Comparison of ENCODE assay signal across 30 cellular contexts in the genomic region with DNA sequence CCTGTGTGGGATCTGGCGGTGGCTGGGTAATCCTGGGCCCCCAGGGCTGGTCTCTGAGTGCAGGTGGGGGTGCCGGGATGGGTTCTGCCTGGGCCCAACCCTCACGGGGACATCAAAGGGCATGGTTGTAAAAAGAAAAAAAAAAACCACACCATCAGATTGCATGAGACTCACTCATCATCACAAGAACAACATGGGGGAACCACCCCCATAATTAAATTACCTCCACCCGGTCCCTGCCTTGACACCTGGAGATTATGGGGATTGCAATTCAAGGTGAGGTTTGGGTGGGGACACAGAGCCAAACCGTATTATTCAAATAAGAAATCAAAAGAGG. TPM values are rescaled to one million over a fixed set of nuclear protein-coding genes. Genes with fewer than 3 reads are reported as not detected.
"Had no signal": no experiment of that assay in that cellular context is flagged by ENCODE, and none has a peak within 500 bp of the region (broad histone marks: within the 10 kb centered on the region; RNA-seq: fewer than 3 reads in every experiment).

No MANE protein-coding gene starts in this region.

- H3K4me1 Mint-ChIP-seq: mesothelial cell of epicardium; nephron; neural crest cell; stimulated activated naive CD8-positive, alpha-beta T cell treated with anti-CD3 and anti-CD28 coated beads, Interleukin-15, amount 100 ng/mL, for 72 hours had no signal

- DNase-seq: heart left ventricle; hypothalamus; immature natural killer cell; left ventricle myocardium inferior; mesendoderm; naive thymus-derived CD8-positive, alpha-beta T cell; occipital lobe; ovary; right lobe of liver; stimulated activated CD4-positive, alpha-beta T cell treated with anti-CD3 and anti-CD28 coated beads, Interleukin-12 subunit alpha, Interleukin-12 subunit beta, amount 100 ng/mL, for 4 hours; stimulated activated CD4-positive, alpha-beta T cell treated with anti-CD3 and anti-CD28 coated beads, Interleukin-15, amount 100 ng/mL, for 24 hours; stimulated activated CD4-positive, alpha-beta T cell treated with anti-CD3 and anti-CD28 coated beads, Interleukin-2, amount 100 ng/mL, for 24 hours; stimulated activated CD4-positive, alpha-beta T cell treated with anti-CD3 and anti-CD28 coated beads, Interleukin-4, amount 100 ng/mL, for 1 hour; stimulated activated naive CD4-positive, alpha-beta T cell; stimulated activated naive CD8-positive, alpha-beta T cell treated with anti-CD3 and anti-CD28 coated beads, Interleukin-15, amount 100 ng/mL, for 72 hours; substantia nigra; thyroid gland; trophoblast cell; upper lobe of right lung had no signal

- H3K36me3 ChIP-seq: heart left ventricle, left ventricle myocardium inferior, neutrophil, ovary, right atrium auricular region, right lobe of liver, thyroid gland, upper lobe of right lung had no signal

- ATAC-seq: heart left ventricle; naive thymus-derived CD8-positive, alpha-beta T cell; stimulated activated naive CD8-positive, alpha-beta T cell treated with anti-CD3 and anti-CD28 coated beads, Interleukin-15, amount 100 ng/mL, for 72 hours; upper lobe of right lung had no signal

- H3K9me3 ChIP-seq: heart left ventricle, left ventricle myocardium inferior, neutrophil, right atrium auricular region, right lobe of liver, thyroid gland, upper lobe of right lung had no signal

- H3K27me3 ChIP-seq: ovary, right atrium auricular region, thyroid gland had no signal

- H3K36me3 Mint-ChIP-seq: immature natural killer cell, mesothelial cell of epicardium had no signal

- H3K4me3 Mint-ChIP-seq: immature natural killer cell; mesothelial cell of epicardium; naive thymus-derived CD8-positive, alpha-beta T cell; nephron; neural crest cell; stimulated activated naive CD8-positive, alpha-beta T cell treated with anti-CD3 and anti-CD28 coated beads, Interleukin-15, amount 100 ng/mL, for 72 hours had no signal

- H3K9me3 Mint-ChIP-seq: mesothelial cell of epicardium; naive thymus-derived CD8-positive, alpha-beta T cell; stimulated activated naive CD8-positive, alpha-beta T cell treated with anti-CD3 and anti-CD28 coated beads, Interleukin-15, amount 100 ng/mL, for 72 hours had no signal

- H3K4me1 ChIP-seq: heart left ventricle, left ventricle myocardium inferior, right atrium auricular region, right lobe of liver, thyroid gland, upper lobe of right lung had no signal

- H3K27ac ChIP-seq: heart left ventricle, left ventricle myocardium inferior, neutrophil, ovary, right atrium auricular region, right lobe of liver, thyroid gland, upper lobe of right lung had no signal

- H3K4me3 ChIP-seq: heart left ventricle, left ventricle myocardium inferior, lung, ovary, right atrium auricular region, right lobe of liver, thyroid gland, upper lobe of right lung had no signal

- H3K27ac Mint-ChIP-seq: immature natural killer cell; mesothelial cell of epicardium; naive thymus-derived CD8-positive, alpha-beta T cell; nephron; progenitor cell of endocrine pancreas; stimulated activated naive CD8-positive, alpha-beta T cell treated with anti-CD3 and anti-CD28 coated beads, Interleukin-15, amount 100 ng/mL, for 72 hours had no signal

RNA-seq across cellular contexts. Expression of a gene that starts 14.3 kb away (rescaled TPM):
- total RNA-seq: mesothelial cell of epicardium, mononuclear cell, neural crest cell, occipital lobe, progenitor cell of endocrine pancreas, pulmonary artery endothelial cell, renal cortical epithelial cell, temporal lobe, thyroid gland, upper lobe of right lung had no signal
- polyA plus RNA-seq: immature natural killer cell; naive thymus-derived CD8-positive, alpha-beta T cell had no signal
